ENCODE assay signal across 21 cellular contexts in the genomic region with DNA sequence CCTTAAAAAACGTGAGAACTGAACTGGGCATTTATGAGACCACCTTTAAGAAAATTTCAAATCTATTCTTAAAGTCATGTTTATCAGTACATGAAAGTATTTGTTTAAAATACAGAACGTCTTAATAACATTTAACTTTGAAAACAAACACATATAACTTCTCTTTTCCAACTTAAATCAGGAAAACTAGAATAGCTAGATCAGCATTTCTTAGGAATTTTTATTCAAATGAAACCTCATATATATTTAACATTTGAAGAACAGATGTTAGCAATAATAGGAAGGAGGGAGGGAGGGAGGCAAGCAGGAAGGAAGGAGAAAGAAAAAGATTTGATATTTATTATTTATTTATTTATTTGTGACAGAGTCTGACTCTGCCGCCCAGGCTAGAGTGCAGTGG.
DNase-seq lines count a peak whose midpoint lies in the region; ATAC-seq, FAIRE-seq and TF ChIP-seq lines count a peak whose summit lies in the region.
"Had no signal": no experiment of that assay in that cellular context is flagged by ENCODE, and none has a peak within 500 bp of the region (broad histone marks: within the 10 kb centered on the region; RNA-seq: fewer than 3 reads in every experiment).

No MANE protein-coding gene starts in this region.

- H3K56ac ChIP-seq in IMR-90 (ENCODE audit: extremely low read depth, insufficient read depth, low read length) = no peak overlapping the region

- H2BK120ac ChIP-seq in IMR-90 (ENCODE audit: low read depth, low read length) = no peak overlapping the region

- BruUV-seq in HepG2 (replicated peaks; lab: Mats Ljungman, UMichigan) (no TSS peak), IMR-90 (replicated peaks; lab: Mats Ljungman, UMichigan) (no TSS peak), K562 (replicated peaks; lab: Mats Ljungman, UMichigan) (no TSS peak)

- in situ Hi-C loops in HepG2 (cut with HindIII; ENCODE audit: extremely low pct_ligation_motif_present, low pct_unique_long_range_greater_than_20kb) (no loop called here), IMR-90 (cut with MboI; ENCODE audit: low sequenced_read_pairs) (no loop called here), K562 (cut with MboI) (no loop called here)

- no peak overlapping the region for H2AFZ ChIP-seq in HepG2 (ENCODE audit: low read length)
- no peak overlapping the region for H2AFZ ChIP-seq in IMR-90 (replicated peaks; ENCODE audit: low read length, poor library complexity)
- no peak overlapping the region for H2AFZ ChIP-seq in K562 (ENCODE audit: low read depth, low read length)

- H3K4me2 ChIP-seq in HepG2 (ENCODE audit: low read depth, low read length) = no peak overlapping the region
- H3K4me2 ChIP-seq in IMR-90 (ENCODE audit: low read depth, low read length) = no peak overlapping the region
- H3K4me2 ChIP-seq in K562 (ENCODE audit: insufficient read depth, low read length) = no peak overlapping the region
- H3K4me2 ChIP-seq: BLaER1 had no signal

- H3K9ac ChIP-seq in HepG2 (ENCODE audit: insufficient read depth, low read depth, low read length) (no peak overlapping the region), IMR-90 (ENCODE audit: low read depth, low read length) (no peak overlapping the region), K562 (ENCODE audit: insufficient read depth in 1 of 2, low read depth in 2 of 2, low read length in 2 of 2) (no peak overlapping the region)
- H3K9ac ChIP-seq: BLaER1 had no signal

- H3K4ac ChIP-seq in IMR-90 (ENCODE audit: low read depth, low read length) = no peak overlapping the region

- H3K9me3 ChIP-seq in HepG2 (ENCODE audit: low read length) (no peaks in the 10 kb centered on the region), right lobe of liver (no peaks in the 10 kb centered on the region), IMR-90 (ENCODE audit: control insufficient read depth, insufficient read depth, low read length) (no peaks in the 10 kb centered on the region), K562 (replicated peaks; ENCODE audit: control insufficient read depth, insufficient read depth, low read depth, low read length) (no peaks in the 10 kb centered on the region), upper lobe of left lung (no peaks in the 10 kb centered on the region)
- H3K9me3 ChIP-seq: BE2C, BLaER1 had no signal

- no peak overlapping the region for H2AK5ac ChIP-seq in IMR-90 (ENCODE audit: low read depth, low read length)

- DNase-seq in HepG2 (ENCODE audit: low spot score) (no peak), right lobe of liver (no peak), IMR-90 (no peak), K562 (ENCODE audit: extremely low read depth in 1 of 4, low spot score in 3 of 4) (no peak), DMS 273 (lab: John Stamatoyannopoulos, UW; ENCODE audit: unreplicated experiment) (no peak), OCI-M2 (lab: John Stamatoyannopoulos, UW; ENCODE audit: unreplicated experiment) (no peak), upper lobe of left lung (no peak)
- DNase-seq: ACHN; BE2C; C1 segment of cervical spinal cord; CD4-positive, alpha-beta memory T cell; CD4-positive, CD25-positive, alpha-beta regulatory T cell; CD8-positive, alpha-beta memory T cell; COR-L47; DMS79 treated with DMSO at 0.1 percent for 48 hours; GDM1 had no signal

- no peak for ATAC-seq in HepG2
- no peak for ATAC-seq in right lobe of liver
- ATAC-seq in IMR-90 (ENCODE audit: low read depth) = no peak
- ATAC-seq in K562 = no peak
- ATAC-seq in upper lobe of left lung (ENCODE audit: low FRiP score in 2 of 2) = no peak
- ATAC-seq: GM12878 had no signal

- H3K79me2 ChIP-seq in HepG2 (ENCODE audit: insufficient read depth, low read length) (no peaks in the 10 kb centered on the region), K562 (ENCODE audit: control insufficient read depth, insufficient read depth, low read length) (no peaks in the 10 kb centered on the region)

- TF ChIP-seq EP300 in HepG2 (IDR thresholded peaks at IDR 0.05; ENCODE audit: low read depth in 2 of 2, low read length in 2 of 2) (no peak), HepG2 (CRISPR knock-in tag; IDR thresholded peaks at IDR 0.05; ENCODE audit: borderline replicate concordance) (no peak), K562 (IDR thresholded peaks at IDR 0.05; ENCODE audit: low read length) (no peak), upper lobe of left lung (IDR thresholded peaks at IDR 0.05) (no peak)

- H2AK9ac ChIP-seq in IMR-90 (replicated peaks; ENCODE audit: low read depth, low read length, poor library complexity) = no peak overlapping the region

- no peak overlapping the region for H2BK20ac ChIP-seq in IMR-90 (ENCODE audit: low read depth, low read length)

- no peak overlapping the region for H4K91ac ChIP-seq in IMR-90 (ENCODE audit: insufficient read depth, low read depth, low read length)

- no peak for FAIRE-seq in HepG2 (lab: Jason Lieb, UNC)
- FAIRE-seq in K562 (lab: Jason Lieb, UNC) = no peak
- FAIRE-seq: GM12878, GM12892, GM18507 had no signal

- H3K4me1 ChIP-seq in HepG2 (ENCODE audit: insufficient read depth, low read length) = no peaks in the 10 kb centered on the region
- H3K4me1 ChIP-seq in right lobe of liver = no peaks in the 10 kb centered on the region
- no peaks in the 10 kb centered on the region for H3K4me1 ChIP-seq in IMR-90 (ENCODE audit: control insufficient read depth, insufficient read depth, low read length)
- no peaks in the 10 kb centered on the region for H3K4me1 ChIP-seq in K562 (replicated peaks in 1 of 2; ENCODE audit: control insufficient read depth in 2 of 2, insufficient read depth in 2 of 2, low read length in 2 of 2)
- no peaks in the 10 kb centered on the region for H3K4me1 ChIP-seq in upper lobe of left lung
- H3K4me1 ChIP-seq: BE2C, BLaER1 had no signal

- no peak overlapping the region for H2BK5ac ChIP-seq in IMR-90 (ENCODE audit: low read depth, low read length, poor library complexity, severe bottlenecking)

- intact Hi-C loops in HepG2 (cut with micrococcal nuclease; ENCODE audit: unreplicated experiment) (no loop called here), right lobe of liver (cut with DNase I) (no loop called here), IMR-90 (cut with micrococcal nuclease) (no loop called here), K562 (cut with micrococcal nuclease) (no loop called here)

- no peak overlapping the region for H4K8ac ChIP-seq in IMR-90 (ENCODE audit: low read depth in 2 of 2, low read length in 2 of 2)

- H3K27ac ChIP-seq in HepG2 (ENCODE audit: extremely low read length, insufficient read depth, low read length) (no peak overlapping the region), right lobe of liver (no peak overlapping the region), IMR-90 (ENCODE audit: insufficient read depth, low read length) (no peak overlapping the region), K562 (ENCODE audit: extremely low read depth, low read depth, low read length) (no peak overlapping the region), upper lobe of left lung (no peak overlapping the region)
- H3K27ac ChIP-seq: 22Rv1, BLaER1 had no signal

- TF ChIP-seq CTCF in HepG2 (CRISPR knock-in tag; IDR thresholded peaks at IDR 0.05) (no peak), right lobe of liver (IDR thresholded peaks at IDR 0.05) (no peak), IMR-90 (conservative IDR thresholded peaks at IDR 0.05; ENCODE audit: low read depth, low read length) (no peak), K562 (IDR thresholded peaks at IDR 0.05 in 2 of 3, conservative IDR thresholded peaks at IDR 0.05 in 1 of 3; ENCODE audit: insufficient read depth in 2 of 3, low read depth in 1 of 3, low read length in 3 of 3) (no peak), upper lobe of left lung (IDR thresholded peaks at IDR 0.05) (no peak)

- peaks cover 0 to 29% of the 10 kb centered on the region in 2 experiments; a peak in 3 of 5 replicates for H3K36me3 ChIP-seq in HepG2 (replicated peaks in 1 of 2; ENCODE audit: control insufficient read depth in 1 of 2, insufficient read depth in 2 of 2, low read length in 2 of 2)
- H3K36me3 ChIP-seq in right lobe of liver = peaks cover 0 to 5% (median 0%) of the 10 kb centered on the region in 4 donors
- peaks cover 10% of the 10 kb centered on the region for H3K36me3 ChIP-seq in IMR-90 (ENCODE audit: control insufficient read depth, insufficient read depth, low read length)
- H3K36me3 ChIP-seq in K562 (ENCODE audit: control insufficient read depth, insufficient read depth, low read length) = peaks cover 20% of the 10 kb centered on the region; the same call in 2 of the 3 replicates
- peaks cover 0 to 31% (median 0%) of the 10 kb centered on the region in 4 donors for H3K36me3 ChIP-seq in upper lobe of left lung
- H3K36me3 ChIP-seq: BE2C had no signal

- dilution Hi-C loops in IMR-90 (cut with HindIII; ENCODE audit: low sequenced_read_pairs, unreplicated experiment) = no loop called here

- no peak overlapping the region for H3K23ac ChIP-seq in IMR-90 (ENCODE audit: low read depth, low read length)

- no peak overlapping the region for H3K18ac ChIP-seq in IMR-90 (ENCODE audit: low read depth, low read length)

- CTCF ChIA-PET in HepG2 (lab: Yijun Ruan, JAX; ENCODE audit: low intra/inter-chr PET ratio, low total read pairs) (no interaction called here), IMR-90 (lab: Yijun Ruan, JAX) (no interaction called here), K562 (lab: Yijun Ruan, JAX; ENCODE audit: low intra/inter-chr PET ratio) (no interaction called here)

- POLR2A ChIA-PET in HepG2 (lab: Yijun Ruan, JAX) (no interaction called here), IMR-90 (lab: Charles Lee; ENCODE audit: unreplicated experiment) (no interaction called here), K562 (lab: Yijun Ruan, JAX) (no interaction called here)

- 0 out of 2 replicates have a peak, but pooled peaks cover 3% of the 10 kb centered on the region for H3K9me1 ChIP-seq in IMR-90 (ENCODE audit: insufficient read depth, low read length)
- no peaks in the 10 kb centered on the region for H3K9me1 ChIP-seq in K562 (ENCODE audit: control insufficient read depth, insufficient read depth, low read length)

- H3K4me3 ChIP-seq in HepG2 (replicated peaks in 1 of 3; ENCODE audit: insufficient read depth in 1 of 3, low read depth in 2 of 3, low read length in 3 of 3) = no peak overlapping the region
- no peak overlapping the region for H3K4me3 ChIP-seq in right lobe of liver
- no peak overlapping the region for H3K4me3 ChIP-seq in IMR-90 (ENCODE audit: insufficient read depth, low read depth, low read length)
- no peak overlapping the region for H3K4me3 ChIP-seq in K562
- no peak overlapping the region for H3K4me3 ChIP-seq in upper lobe of left lung
- H3K4me3 ChIP-seq: BLaER1, GM12878 had no signal

- H4K5ac ChIP-seq in IMR-90 (ENCODE audit: low read depth, low read length) = no peak overlapping the region

- H4K20me1 ChIP-seq in HepG2 (ENCODE audit: insufficient read depth, low read length) = no peaks in the 10 kb centered on the region
- H4K20me1 ChIP-seq in IMR-90 (ENCODE audit: insufficient read depth, low read length) = no peaks in the 10 kb centered on the region
- no peaks in the 10 kb centered on the region for H4K20me1 ChIP-seq in K562 (replicated peaks; ENCODE audit: control insufficient read depth, insufficient read depth, low read length)
- H4K20me1 ChIP-seq: BLaER1 had no signal

- TF ChIP-seq RAD21 in HepG2 (CRISPR knock-in tag; IDR thresholded peaks at IDR 0.05) = no peak
- TF ChIP-seq RAD21 in IMR-90 (IDR thresholded peaks at IDR 0.05; ENCODE audit: low read length) = no peak
- no peak for TF ChIP-seq RAD21 in K562 (CRISPR knock-in tag; conservative IDR thresholded peaks at IDR 0.05 in 1 of 2, IDR thresholded peaks at IDR 0.05 in 1 of 2)

- WGBS in HepG2 (ENCODE audit: low lambda C conversion rate) = 96% methylated on average over 3 of the region's 3 CpGs
- 81% methylated on average over 2 of the region's 3 CpGs for WGBS in right lobe of liver (ENCODE audit: insufficient coverage, low coverage, low lambda C conversion rate, missing lambda C conversion rate)
- WGBS in IMR-90 (ENCODE audit: extremely low coverage in 2 of 2, insufficient read length in 1 of 2), 2 experiments = no CpG with 5 or more reads among the region's 3 CpGs
- 70% methylated on average over 3 of the region's 3 CpGs for WGBS in K562 (ENCODE audit: insufficient coverage, low coverage, missing lambda C conversion rate)
- WGBS in upper lobe of left lung, 2 donors = 85 to 86% methylated on average over 3 of the region's 3 CpGs

- no peak for TF ChIP-seq POLR2A in HepG2 (IDR thresholded peaks at IDR 0.05; ENCODE audit: insufficient read depth in 1 of 2, low read depth in 2 of 2, low read length in 2 of 2)
- TF ChIP-seq POLR2A in right lobe of liver (IDR thresholded peaks at IDR 0.05) = no peak
- no peak for TF ChIP-seq POLR2A in IMR-90 (IDR thresholded peaks at IDR 0.05; ENCODE audit: low read depth, low read length)
- no peak for TF ChIP-seq POLR2A in K562 (conservative IDR thresholded peaks at IDR 0.05)
- TF ChIP-seq POLR2A in upper lobe of left lung (IDR thresholded peaks at IDR 0.05) = no peak

- no peaks in the 10 kb centered on the region for H3K27me3 ChIP-seq in HepG2 (ENCODE audit: control insufficient read depth in 1 of 2, insufficient read depth in 2 of 2, low read length in 2 of 2)
- H3K27me3 ChIP-seq in right lobe of liver = no peaks in the 10 kb centered on the region
- no peaks in the 10 kb centered on the region for H3K27me3 ChIP-seq in IMR-90 (ENCODE audit: control insufficient read depth, insufficient read depth, low read length)
- H3K27me3 ChIP-seq in K562 (ENCODE audit: control insufficient read depth in 2 of 2, insufficient read depth in 2 of 2, low read length in 2 of 2) = no peaks in the 10 kb centered on the region
- no peaks in the 10 kb centered on the region for H3K27me3 ChIP-seq in upper lobe of left lung
- H3K27me3 ChIP-seq: BE2C, BLaER1 had no signal

- H2BK15ac ChIP-seq in IMR-90 (ENCODE audit: low read depth, low read length) = no peak overlapping the region

- H3K14ac ChIP-seq in IMR-90 (replicated peaks; ENCODE audit: low read depth, low read length) = no peak overlapping the region

- peaks cover 0 to 9% of the 10 kb centered on the region in 2 experiments; a peak in 2 of 4 replicates for H3K79me1 ChIP-seq in IMR-90 (ENCODE audit: low read depth in 1 of 2, low read length in 2 of 2)
